Comparison of ENCODE assay signal across 8 cellular contexts in the genomic region with DNA sequence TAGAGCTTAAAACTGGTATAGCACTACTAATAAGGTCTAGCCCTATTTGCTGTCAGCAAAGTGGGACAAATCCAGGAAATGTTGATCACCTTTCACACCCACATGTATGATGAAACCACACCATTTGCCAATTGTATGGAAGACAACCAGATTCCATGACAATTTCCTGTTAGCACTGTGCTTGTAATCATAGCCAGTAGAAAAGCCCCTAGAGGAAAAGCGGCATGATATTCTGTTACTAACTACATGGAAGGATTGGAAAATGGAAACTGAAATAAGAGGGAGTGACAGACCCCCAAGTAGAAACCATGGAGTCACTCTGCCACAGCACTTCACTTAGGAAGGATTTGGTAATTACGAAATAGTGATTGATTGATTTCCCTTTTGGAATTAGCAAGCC. TPM values are rescaled to one million over a fixed set of nuclear protein-coding genes. Genes with fewer than 3 reads are reported as not detected.
DNase-seq lines count a peak whose midpoint lies in the region; FAIRE-seq and TF ChIP-seq lines count a peak whose summit lies in the region.

No MANE protein-coding gene starts in this region.

- H3K9me3 ChIP-seq in PC-9 (ENCODE audit: insufficient read depth, low read depth): no peaks in the 10 kb centered on the region
- H3K9me3 ChIP-seq in esophagus squamous epithelium: no peaks in the 10 kb centered on the region

- H3K27ac ChIP-seq in PC-9 (no peak overlapping the region), esophagus squamous epithelium (peak overlapping the region; percentile 66 to 78 (median 77))

- FAIRE-seq in frontal cortex (lab: Jason Lieb, UNC): no peak

- no peaks in the 10 kb centered on the region for H3K9me2 ChIP-seq in PC-9 (ENCODE audit: insufficient read depth)

- H3K27me3 ChIP-seq in PC-9 (ENCODE audit: insufficient read depth, low read depth) (no peaks in the 10 kb centered on the region), esophagus squamous epithelium (no peaks in the 10 kb centered on the region)

- H3K4me1 ChIP-seq in PC-9 (replicated peaks; ENCODE audit: insufficient read depth) (peaks cover 41% of the 10 kb centered on the region), esophagus squamous epithelium (peaks cover 0 to 55% (median 32%) of the 10 kb centered on the region in 3 donors)

- no peak overlapping the region for H2AFZ ChIP-seq in PC-9

- peaks cover 23% of the 10 kb centered on the region for H3K79me2 ChIP-seq in PC-9 (ENCODE audit: low read depth)

- no peaks in the 10 kb centered on the region for H3K36me3 ChIP-seq in PC-9 (ENCODE audit: low read depth)
- no peaks in the 10 kb centered on the region for H3K36me3 ChIP-seq in esophagus squamous epithelium

- POLR2A ChIA-PET in PC-9 (lab: Charles Lee; ENCODE audit: unreplicated experiment): interaction anchor here (0.6 kb wide), 1 partner anchor 76 kb away, joined by 3 read pairs; a partner anchor contains a TSS

- peak overlapping the region; percentile 96 for H3K4me2 ChIP-seq in PC-9

- DNase-seq in DMS79 treated with DMSO at 0.1 percent for 48 hours (lab: John Stamatoyannopoulos, UW) (peak; percentile 39), DMS79 (lab: John Stamatoyannopoulos, UW) (no peak), PC-9 (peak in 1 of 2 experiments; percentile 39), esophagus squamous epithelium (lab: John Stamatoyannopoulos, UW) (no peak), pulmonary artery endothelial cell (ENCODE audit: low read depth, low spot score) (peak; percentile 68), frontal cortex (ENCODE audit: low spot score in 2 of 2) (no peak)
- DNase-seq in central memory CD4-positive, alpha-beta T cell: no peak
- DNase-seq in activated CD4-positive, CD25-positive, alpha-beta regulatory T cell treated with anti-CD3 and anti-CD28 coated beads, Interleukin-2, amount 50 U/mL, for 72 hours: no peak

- WGBS in esophagus squamous epithelium, 2 donors: 43 to 45% methylated on average over 2 of the region's 2 CpGs

- no peaks in the 10 kb centered on the region for H4K20me1 ChIP-seq in PC-9 (ENCODE audit: insufficient read depth)

- TF ChIP-seq CTCF in PC-9 (conservative IDR thresholded peaks at IDR 0.05) (no peak), esophagus squamous epithelium (IDR thresholded peaks at IDR 0.05) (peak in 1 of 6 experiments; percentile 9)

- no peak for TF ChIP-seq POLR2A in esophagus squamous epithelium (IDR thresholded peaks at IDR 0.05)

- peaks cover 3% of the 10 kb centered on the region; the same call in 1 of the 2 replicates for H3F3A ChIP-seq in PC-9 (ENCODE audit: insufficient read depth, low read depth)

- intact Hi-C loops in PC-9 (cut with micrococcal nuclease; ENCODE audit: unreplicated experiment) (no loop called here), esophagus squamous epithelium (cut with DNase I) (loop anchor here (5.0 kb wide), 1 partner anchor 72 kb away; no protein-coding TSS in a partner anchor)

- CTCF ChIA-PET in PC-9 (lab: Charles Lee): interaction anchor here (0.7 kb wide), 1 partner anchor 36 kb away, joined by 3 read pairs; no protein-coding TSS in a partner anchor

- H3K4me3 ChIP-seq in PC-9 (peak overlapping the region; percentile 55; the same call in 1 of the 2 replicates), esophagus squamous epithelium (peak overlapping the region in 3 of 4 donors; percentile 51 to 71 (median 55))

- BruUV-seq in PC-9 (replicated peaks; lab: Mats Ljungman, UMichigan): no TSS peak

RNA-seq across cellular contexts. Expression of a gene that starts 0.9 kb away (rescaled TPM):
- total RNA-seq in PC-9 (2021) (5.9 and 7.1 TPM in 2 replicates), esophagus squamous epithelium (1 to 10 TPM in 3 of 4 donors, under 1 TPM in 1; 0.91 to 3.0 (median 1.8) TPM), pulmonary artery endothelial cell (1.5 and 2.5 TPM in 2 replicates), frontal cortex (9.4 TPM)

RNA-seq across cellular contexts. Expression of a gene that starts 3.3 kb away (rescaled TPM):
- total RNA-seq in PC-9 (2021) (4.9 and 5.9 TPM in 2 replicates), esophagus squamous epithelium (1 to 10 TPM; 6.3 to 9.9 (median 7.7) TPM), pulmonary artery endothelial cell (5.5 and 6.1 TPM in 2 replicates), frontal cortex (16.3 TPM)

RNA-seq across cellular contexts. Expression of a gene that starts 14.0 kb away (rescaled TPM):
- total RNA-seq in PC-9 (2021) (6.7 and 7.7 TPM in 2 replicates), esophagus squamous epithelium (10 to 100 TPM in 3 of 4 donors, 1 to 10 TPM in 1; 8.9 to 48.8 (median 19.3) TPM), pulmonary artery endothelial cell (8.5 and 14.6 TPM in 2 replicates), frontal cortex (39.9 TPM)

Comparison
In these comparisons a context has a peak if more than half of its experiments do, and no peak if none do; other contexts are left out.
1. DNase-seq: peak in DMS79 treated with DMSO at 0.1 percent for 48 hours (single experiment) and pulmonary artery endothelial cell (single experiment); none in DMS79 (single experiment), esophagus squamous epithelium (single experiment), central memory CD4-positive, alpha-beta T cell (single experiment), activated CD4-positive, CD25-positive, alpha-beta regulatory T cell treated with anti-CD3 and anti-CD28 coated beads, Interleukin-2, amount 50 U/mL, for 72 hours (single experiment) and frontal cortex (0 of 2).